Comparison of ENCODE assay signal across 1 cellular context in genomic region chr1:157512036-157512969, GRCh38.
TF ChIP-seq lines count a peak whose summit lies in the region.

No MANE protein-coding gene starts in this region.

TF ChIP-seq in GM12878, 131 proteins besides CTCF, POLR2A, EP300 and RAD21 (continued from another document):
- TF ChIP-seq CREM (IDR thresholded peaks at IDR 0.05; ENCODE audit: low read depth) (peak; percentile 67), HDGF (IDR thresholded peaks at IDR 0.05) (0 out of 2 replicates have a peak, but pooled peaks have one; percentile 42), TCF7 (IDR thresholded peaks at IDR 0.05; ENCODE audit: borderline replicate concordance) (0 out of 2 replicates have a peak, but pooled peaks have one; percentile 57), RUNX3 (IDR thresholded peaks at IDR 0.05; ENCODE audit: low read length) (peak; percentile 98), ZNF217 (IDR thresholded peaks at IDR 0.05) (peak; percentile 88), IKZF2 (IDR thresholded peaks at IDR 0.05) (peak; percentile 93 to 94), FOXM1 (IDR thresholded peaks at IDR 0.05; ENCODE audit: low read depth, low read length) (peak; percentile 85), LARP7 (IDR thresholded peaks at IDR 0.05) (no peak), ATF3 (IDR thresholded peaks at IDR 0.05; ENCODE audit: borderline replicate concordance, extremely low read depth, low read depth, low read length) (no peak), CBFB (IDR thresholded peaks at IDR 0.05; ENCODE audit: low read depth) (peak; percentile 84), CEBPZ (IDR thresholded peaks at IDR 0.05; ENCODE audit: low read depth, low read length) (no peak), ESRRA (IDR thresholded peaks at IDR 0.05; ENCODE audit: low read length) (no peak), CBX3 (IDR thresholded peaks at IDR 0.05; ENCODE audit: borderline replicate concordance, low read depth) (no peak), ZZZ3 (IDR thresholded peaks at IDR 0.05; ENCODE audit: control insufficient read depth, insufficient read length, low read depth) (no peak), IKZF1 (conservative IDR thresholded peaks at IDR 0.05) (peak; percentile 89), ELK1 (IDR thresholded peaks at IDR 0.05; ENCODE audit: low read depth, low read length) (no peak), HSF1 (IDR thresholded peaks at IDR 0.05; ENCODE audit: low read depth, low read length) (no peak), SIN3A (IDR thresholded peaks at IDR 0.05; ENCODE audit: low read depth, low read length) (no peak), MTA3 (IDR thresholded peaks at IDR 0.05; ENCODE audit: borderline replicate concordance, low read length) (peak; percentile 86), ZBTB33 (IDR thresholded peaks at IDR 0.05) (no peak), CBX5 (IDR thresholded peaks at IDR 0.05; ENCODE audit: low read depth) (no peak), BCLAF1 (IDR thresholded peaks at IDR 0.05) (no peak), ZNF207 (IDR thresholded peaks at IDR 0.05; ENCODE audit: borderline replicate concordance) (no peak), SREBF2 (IDR thresholded peaks at IDR 0.05; ENCODE audit: low read length) (no peak), NFYA (IDR thresholded peaks at IDR 0.05; ENCODE audit: borderline replicate concordance, low read depth, low read length) (no peak), BACH1 (IDR thresholded peaks at IDR 0.05; ENCODE audit: borderline replicate concordance) (peak; percentile 65; the same call in 1 of the 2 replicates), PBX3 (IDR thresholded peaks at IDR 0.05; ENCODE audit: insufficient replicate concordance, low read depth, low read length) (peak; percentile 62), SRF (IDR thresholded peaks at IDR 0.05; ENCODE audit: low read depth in 2 of 2, low read length in 2 of 2) (peak in 1 of 2 experiments; percentile 29; a peak in 1 of 4 replicates), PAX5 (IDR thresholded peaks at IDR 0.05; ENCODE audit: borderline replicate concordance, low read depth, low read length) (0 out of 2 replicates have a peak, but pooled peaks have one; percentile 45), NR2F1 (conservative IDR thresholded peaks at IDR 0.05) (peak; percentile 93), PML (IDR thresholded peaks at IDR 0.05; ENCODE audit: low read length) (0 out of 2 replicates have a peak, but pooled peaks have one; percentile 34), SP1 (IDR thresholded peaks at IDR 0.05; ENCODE audit: low read depth, low read length) (peak; percentile 57), ATF7 (IDR thresholded peaks at IDR 0.05; ENCODE audit: low read depth) (peak; percentile 71; the same call in 1 of the 2 replicates), USF1 (IDR thresholded peaks at IDR 0.05; ENCODE audit: borderline replicate concordance, extremely low read length, insufficient read depth, low read depth, low read length) (no peak)
